18 cellular contexts compared by ENCODE assay signal in genomic region chr2:105755895-105756294, GRCh38. TPM values are rescaled to one million over a fixed set of nuclear protein-coding genes. Genes with fewer than 3 reads are reported as not detected.
DNase-seq lines count a peak whose midpoint lies in the region; ATAC-seq, FAIRE-seq and TF ChIP-seq lines count a peak whose summit lies in the region.
"Had no signal": no experiment of that assay in that cellular context is flagged by ENCODE, and none has a peak within 500 bp of the region (broad histone marks: within the 10 kb centered on the region; RNA-seq: fewer than 3 reads in every experiment).

No MANE protein-coding gene starts in this region.

- FAIRE-seq in bronchial epithelial cell (lab: Jason Lieb, UNC), result no peak
- FAIRE-seq: kidney had no signal

- H3K27me3 Mint-ChIP-seq in activated CD4-positive, alpha-beta T cell treated with anti-CD3 and anti-CD28 coated beads for 36 hours, result no peaks in the 10 kb centered on the region
- no peaks in the 10 kb centered on the region for H3K27me3 Mint-ChIP-seq in naive thymus-derived CD8-positive, alpha-beta T cell

- H3K36me3 ChIP-seq in RWPE2 (ENCODE audit: low read depth), result peaks cover 18% of the 10 kb centered on the region
- peaks cover 2% of the 10 kb centered on the region for H3K36me3 ChIP-seq in bronchial epithelial cell (ENCODE audit: control insufficient read depth, insufficient read depth, low read length)
- H3K36me3 ChIP-seq: gastroesophageal sphincter, tibial nerve had no signal

- peak; percentile 12 for ATAC-seq in activated CD4-positive, alpha-beta T cell treated with anti-CD3 and anti-CD28 coated beads for 36 hours
- ATAC-seq in RWPE2 (ENCODE audit: low read depth), result peak; percentile 54; the same call in 1 of the 3 replicates
- peak; percentile 69 to 81 for ATAC-seq in naive thymus-derived CD8-positive, alpha-beta T cell
- ATAC-seq: gastroesophageal sphincter, Panc1 had no signal

- DNase-seq in activated CD4-positive, alpha-beta T cell treated with anti-CD3 and anti-CD28 coated beads for 36 hours, result no peak
- no peak for DNase-seq in activated CD4-positive, alpha-beta T cell treated with anti-CD3 and anti-CD28 coated beads, Interleukin-2, amount 50 U/mL, for 1 hour
- no peak for DNase-seq in RWPE2 (ENCODE audit: low spot score)
- peak; percentile 54 for DNase-seq in bronchial epithelial cell (ENCODE audit: low read depth)
- DNase-seq in naive thymus-derived CD8-positive, alpha-beta T cell, result peak in 5 of 10 donors; percentile 42 to 73 (median 58)
- no peak for DNase-seq in iPS-NIHi11 (ENCODE audit: low spot score)
- no peak for DNase-seq in stimulated activated CD4-positive, alpha-beta T cell treated with anti-CD3 and anti-CD28 coated beads, Interleukin-4, amount 100 ng/mL, for 1 hour
- no peak for DNase-seq in GM13976 (ENCODE audit: low spot score)
- DNase-seq: activated CD4-positive, alpha-beta T cell treated with anti-CD3 and anti-CD28 coated beads for 48 hours; aorta; dorsolateral prefrontal cortex; kidney; NCI-H1417; NCI-H345 had no signal

- H3K4me1 ChIP-seq in RWPE2 (ENCODE audit: insufficient read depth, poor library complexity, severe bottlenecking), result peaks cover 4% of the 10 kb centered on the region

- H3K4me3 Mint-ChIP-seq in activated CD4-positive, alpha-beta T cell treated with anti-CD3 and anti-CD28 coated beads for 36 hours, result peak overlapping the region; percentile 49
- H3K4me3 Mint-ChIP-seq in naive thymus-derived CD8-positive, alpha-beta T cell, result peak overlapping the region; percentile 42 to 99 (median 68)

- H3K27me3 ChIP-seq in RWPE2 (ENCODE audit: insufficient read depth, poor library complexity, severe bottlenecking) (no peaks in the 10 kb centered on the region), bronchial epithelial cell (ENCODE audit: control insufficient read depth, insufficient read depth, low read length) (no peaks in the 10 kb centered on the region)
- H3K27me3 ChIP-seq: dorsolateral prefrontal cortex, gastroesophageal sphincter, tibial nerve had no signal

- intact Hi-C loops in activated CD4-positive, alpha-beta T cell treated with anti-CD3 and anti-CD28 coated beads for 36 hours (cut with DNase I, micrococcal nuclease), result loop anchor here (2.0 kb wide), 2 partner anchors 13 to 41 kb away; no protein-coding TSS in a partner anchor

- peaks cover 71% of the 10 kb centered on the region for H3K36me3 Mint-ChIP-seq in activated CD4-positive, alpha-beta T cell treated with anti-CD3 and anti-CD28 coated beads for 36 hours (ENCODE audit: low read depth)
- H3K36me3 Mint-ChIP-seq in naive thymus-derived CD8-positive, alpha-beta T cell, result peaks cover 0 to 51% (median 12%) of the 10 kb centered on the region in 3 donors

- H3K9me3 Mint-ChIP-seq in activated CD4-positive, alpha-beta T cell treated with anti-CD3 and anti-CD28 coated beads for 36 hours (ENCODE audit: low read depth), result no peaks in the 10 kb centered on the region
- H3K9me3 Mint-ChIP-seq in naive thymus-derived CD8-positive, alpha-beta T cell, result peaks cover 0 to 1% (median 0%) of the 10 kb centered on the region in 9 donors

- H3K27ac Mint-ChIP-seq in activated CD4-positive, alpha-beta T cell treated with anti-CD3 and anti-CD28 coated beads for 36 hours, result peak overlapping the region; percentile 95
- peak overlapping the region; percentile 82 to 98 (median 93) for H3K27ac Mint-ChIP-seq in naive thymus-derived CD8-positive, alpha-beta T cell

- CTCF ChIA-PET in activated CD4-positive, alpha-beta T cell treated with anti-CD3 and anti-CD28 coated beads for 36 hours (lab: Charles Lee), result interaction anchor here (0.7 to 2.2 kb wide), 14 partner anchors 8 to 338 kb away, joined by 3 to 9 read pairs (median 4); no protein-coding TSS in a partner anchor

- POLR2A ChIA-PET in activated CD4-positive, alpha-beta T cell treated with anti-CD3 and anti-CD28 coated beads for 36 hours (lab: Charles Lee), result interaction anchor here (0.6 to 3.8 kb wide), 4 partner anchors 10 to 21 kb away, joined by 3 to 44 read pairs (median 6); no protein-coding TSS in a partner anchor
- POLR2A ChIA-PET in naive thymus-derived CD8-positive, alpha-beta T cell (lab: Charles Lee), result interaction anchor here (0.5 to 7.1 kb wide), 14 partner anchors 8 to 160 kb away, joined by 3 to 58 read pairs (median 4); partner anchors contain the start of gene NCK2

- H3K27ac ChIP-seq in RWPE2 (ENCODE audit: poor library complexity, severe bottlenecking), result peak overlapping the region; percentile 24
- H3K27ac ChIP-seq: 22Rv1, tibial nerve had no signal

- in situ Hi-C loops in GM13976 (cut with MboI; ENCODE audit: low sequenced_read_pairs, unreplicated experiment), result no loop called here

- TF ChIP-seq CTCF in RWPE2 (IDR thresholded peaks at IDR 0.05; ENCODE audit: poor library complexity, severe bottlenecking) (no peak), bronchial epithelial cell (IDR thresholded peaks at IDR 0.05; ENCODE audit: insufficient read depth, low read length, severe bottlenecking) (no peak), GM13976 (IDR thresholded peaks at IDR 0.05; ENCODE audit: borderline replicate concordance, control extremely low read depth, extremely low read depth, insufficient read depth, missing control alignments) (no peak)

- H3K9me3 ChIP-seq in RWPE2 (ENCODE audit: severe bottlenecking), result no peaks in the 10 kb centered on the region
- H3K9me3 ChIP-seq: gastroesophageal sphincter, tibial nerve had no signal

- H3K4me1 Mint-ChIP-seq in activated CD4-positive, alpha-beta T cell treated with anti-CD3 and anti-CD28 coated beads for 36 hours, result peaks cover 95% of the 10 kb centered on the region
- H3K4me1 Mint-ChIP-seq in naive thymus-derived CD8-positive, alpha-beta T cell, result peaks cover 46 to 99% (median 98%) of the 10 kb centered on the region in 4 donors

- H3K4me3 ChIP-seq in RWPE2 (ENCODE audit: severe bottlenecking), result no peak overlapping the region
- no peak overlapping the region for H3K4me3 ChIP-seq in bronchial epithelial cell (ENCODE audit: low read depth, low read length)
- H3K4me3 ChIP-seq: gastroesophageal sphincter, tibial nerve had no signal

RNA-seq across cellular contexts. Expression of gene NCK2, which starts 11.2 kb away (rescaled TPM):
- total RNA-seq in activated CD4-positive, alpha-beta T cell treated with anti-CD3 and anti-CD28 coated beads for 36 hours, result 10 to 100 TPM; 84.7 to 87.5 TPM
- total RNA-seq in bronchial epithelial cell, result 90.0 and 99.3 TPM in 2 replicates
- total RNA-seq in naive thymus-derived CD8-positive, alpha-beta T cell, result 100 to 1,000 TPM; 119 to 124 TPM
- polyA plus RNA-seq in naive thymus-derived CD8-positive, alpha-beta T cell, result 100 to 1,000 TPM in 1 of 3 donors, 10 to 100 TPM in 2; 36.6 to 110 (median 67.8) TPM

Comparison
In these comparisons a context has a peak if more than half of its experiments do, and no peak if none do; other contexts are left out.
1. ATAC-seq: peak in every context shown above with its lines; median percentile 75 in naive thymus-derived CD8-positive, alpha-beta T cell; 54 in RWPE2; 12 in activated CD4-positive, alpha-beta T cell treated with anti-CD3 and anti-CD28 coated beads for 36 hours.